ENCODE assay signal across 8 cellular contexts in genomic region chr16:85054948-85055502, GRCh38. TPM values are rescaled to one million over a fixed set of nuclear protein-coding genes. Genes with fewer than 3 reads are reported as not detected.
DNase-seq lines count a peak whose midpoint lies in the region; ATAC-seq and TF ChIP-seq lines count a peak whose summit lies in the region.

No MANE protein-coding gene starts in this region.

- H3K18ac ChIP-seq in IMR-90 (ENCODE audit: low read depth, low read length): no peak overlapping the region

- in situ Hi-C loops in IMR-90 (cut with MboI; ENCODE audit: low sequenced_read_pairs) (no loop called here), G401 (cut with HindIII; ENCODE audit: low sequenced_read_pairs) (loop anchor here (5.0 kb wide), 1 partner anchor 43 kb away; the partner anchor contains the start of gene ZDHHC7)

- no peak overlapping the region; the same call in 1 of the 2 replicates for H4K5ac ChIP-seq in IMR-90 (ENCODE audit: low read depth, low read length)

- H3K4me3 ChIP-seq in IMR-90 (ENCODE audit: insufficient read depth, low read depth, low read length) (peak overlapping the region; percentile 29), left ventricle myocardium inferior (peak overlapping the region; percentile 49), aorta (ENCODE audit: low read length in 2 of 2) (no peak overlapping the region)

- DNase-seq in IMR-90 (no peak), left ventricle myocardium inferior (no peak), NCI-H128 (lab: John Stamatoyannopoulos, UW; ENCODE audit: unreplicated experiment) (no peak), G401 (ENCODE audit: low spot score) (no peak), aorta (no peak), DMS114 treated with DMSO at 0.1 percent for 48 hours (lab: John Stamatoyannopoulos, UW; ENCODE audit: unreplicated experiment) (no peak)
- no peak for DNase-seq in activated T-helper 1 cell treated with anti-CD3 and anti-CD28 coated beads, Interleukin-12 subunit alpha, Interleukin-12 subunit beta, Interleukin-2, Interleukin-4 antibody, amounts not matched to agents 30 ng/mL and 10 ng/mL and 1 ng/mL, durations not matched to agents 14 hours and 24 hours and 36 hours (ENCODE audit: low spot score)
- DNase-seq in stimulated activated effector memory CD8-positive, alpha-beta T cell treated with anti-CD3 and anti-CD28 coated beads, Interleukin-12 subunit alpha, Interleukin-12 subunit beta, amount 100 ng/mL, for 72 hours (ENCODE audit: low spot score in 2 of 2): no peak

- 0 out of 2 replicates have a peak overlapping the region, but pooled peaks have one; percentile 8 for H2BK20ac ChIP-seq in IMR-90 (ENCODE audit: low read depth, low read length)

- H3K4ac ChIP-seq in IMR-90 (ENCODE audit: low read depth, low read length): peak overlapping the region; percentile 59

- H4K20me1 ChIP-seq in IMR-90 (ENCODE audit: insufficient read depth, low read length): peaks cover 23% of the 10 kb centered on the region

- H4K91ac ChIP-seq in IMR-90 (ENCODE audit: insufficient read depth, low read depth, low read length): no peak overlapping the region

- no peak for TF ChIP-seq CTCF in IMR-90 (conservative IDR thresholded peaks at IDR 0.05; ENCODE audit: low read depth, low read length)
- TF ChIP-seq CTCF in left ventricle myocardium inferior (IDR thresholded peaks at IDR 0.05; ENCODE audit: borderline replicate concordance): no peak

- no peak overlapping the region for H3K56ac ChIP-seq in IMR-90 (ENCODE audit: extremely low read depth, insufficient read depth, low read length)

- H3K27ac Mint-ChIP-seq in activated T-helper 1 cell treated with anti-CD3 and anti-CD28 coated beads, Interleukin-12 subunit alpha, Interleukin-12 subunit beta, Interleukin-2, Interleukin-4 antibody, amounts not matched to agents 30 ng/mL and 10 ng/mL and 1 ng/mL, durations not matched to agents 14 hours and 24 hours and 36 hours: peak overlapping the region; percentile 84
- peak overlapping the region; percentile 70 for H3K27ac Mint-ChIP-seq in stimulated activated effector memory CD8-positive, alpha-beta T cell treated with anti-CD3 and anti-CD28 coated beads, Interleukin-12 subunit alpha, Interleukin-12 subunit beta, amount 100 ng/mL, for 72 hours

- POLR2A ChIA-PET in IMR-90 (lab: Charles Lee; ENCODE audit: unreplicated experiment): no interaction called here

- H3K23ac ChIP-seq in IMR-90 (ENCODE audit: low read depth, low read length): peak overlapping the region; percentile 66

- H2AK9ac ChIP-seq in IMR-90 (replicated peaks; ENCODE audit: low read depth, low read length, poor library complexity): peak overlapping the region; percentile 66

- no peak for TF ChIP-seq POLR2A in IMR-90 (IDR thresholded peaks at IDR 0.05; ENCODE audit: low read depth, low read length)

- no peak for TF ChIP-seq RAD21 in IMR-90 (IDR thresholded peaks at IDR 0.05; ENCODE audit: low read length)

- peaks cover 6% of the 10 kb centered on the region for H3K36me3 Mint-ChIP-seq in activated T-helper 1 cell treated with anti-CD3 and anti-CD28 coated beads, Interleukin-12 subunit alpha, Interleukin-12 subunit beta, Interleukin-2, Interleukin-4 antibody, amounts not matched to agents 30 ng/mL and 10 ng/mL and 1 ng/mL, durations not matched to agents 14 hours and 24 hours and 36 hours (ENCODE audit: low read depth)
- peaks cover 12% of the 10 kb centered on the region for H3K36me3 Mint-ChIP-seq in stimulated activated effector memory CD8-positive, alpha-beta T cell treated with anti-CD3 and anti-CD28 coated beads, Interleukin-12 subunit alpha, Interleukin-12 subunit beta, amount 100 ng/mL, for 72 hours

- dilution Hi-C loops in IMR-90 (cut with HindIII; ENCODE audit: low sequenced_read_pairs, unreplicated experiment): no loop called here

- H3K4me1 ChIP-seq in IMR-90 (ENCODE audit: control insufficient read depth, insufficient read depth, low read length) (peaks cover 10% of the 10 kb centered on the region), left ventricle myocardium inferior (peaks cover 49% of the 10 kb centered on the region), aorta (ENCODE audit: control insufficient read depth in 1 of 2, insufficient read depth in 2 of 2, low read length in 2 of 2) (no peaks in the 10 kb centered on the region)

- no peaks in the 10 kb centered on the region for H3K9me3 ChIP-seq in IMR-90 (ENCODE audit: control insufficient read depth, insufficient read depth, low read length)
- H3K9me3 ChIP-seq in left ventricle myocardium inferior (replicated peaks): no peaks in the 10 kb centered on the region
- no peaks in the 10 kb centered on the region for H3K9me3 ChIP-seq in aorta (ENCODE audit: control insufficient read depth, low read length)

- H3K27ac ChIP-seq in IMR-90 (ENCODE audit: insufficient read depth, low read length) (peak overlapping the region; percentile 53; the same call in 1 of the 2 replicates), left ventricle myocardium inferior (replicated peaks) (peak overlapping the region; percentile 73), aorta (ENCODE audit: low read depth in 1 of 2, low read length in 2 of 2) (no peak overlapping the region)

- WGBS in IMR-90 (ENCODE audit: extremely low coverage in 2 of 2, insufficient read length in 1 of 2), 2 experiments: 80% methylated on average over 1 of the region's 6 CpGs; no CpG with 5 or more reads in 1 of the 2 experiments
- WGBS in aorta, 2 donors: 74 to 75% methylated on average over 6 of the region's 6 CpGs

- H3K4me3 Mint-ChIP-seq in activated T-helper 1 cell treated with anti-CD3 and anti-CD28 coated beads, Interleukin-12 subunit alpha, Interleukin-12 subunit beta, Interleukin-2, Interleukin-4 antibody, amounts not matched to agents 30 ng/mL and 10 ng/mL and 1 ng/mL, durations not matched to agents 14 hours and 24 hours and 36 hours: peak overlapping the region; percentile 60
- H3K4me3 Mint-ChIP-seq in stimulated activated effector memory CD8-positive, alpha-beta T cell treated with anti-CD3 and anti-CD28 coated beads, Interleukin-12 subunit alpha, Interleukin-12 subunit beta, amount 100 ng/mL, for 72 hours: peak overlapping the region; percentile 64

- H3K4me2 ChIP-seq in IMR-90 (ENCODE audit: low read depth, low read length): peak overlapping the region; percentile 91

- no peaks in the 10 kb centered on the region for H3K9me3 Mint-ChIP-seq in activated T-helper 1 cell treated with anti-CD3 and anti-CD28 coated beads, Interleukin-12 subunit alpha, Interleukin-12 subunit beta, Interleukin-2, Interleukin-4 antibody, amounts not matched to agents 30 ng/mL and 10 ng/mL and 1 ng/mL, durations not matched to agents 14 hours and 24 hours and 36 hours
- no peaks in the 10 kb centered on the region for H3K9me3 Mint-ChIP-seq in stimulated activated effector memory CD8-positive, alpha-beta T cell treated with anti-CD3 and anti-CD28 coated beads, Interleukin-12 subunit alpha, Interleukin-12 subunit beta, amount 100 ng/mL, for 72 hours

- H3K4me1 Mint-ChIP-seq in activated T-helper 1 cell treated with anti-CD3 and anti-CD28 coated beads, Interleukin-12 subunit alpha, Interleukin-12 subunit beta, Interleukin-2, Interleukin-4 antibody, amounts not matched to agents 30 ng/mL and 10 ng/mL and 1 ng/mL, durations not matched to agents 14 hours and 24 hours and 36 hours (ENCODE audit: low read depth): peaks cover 34% of the 10 kb centered on the region
- H3K4me1 Mint-ChIP-seq in stimulated activated effector memory CD8-positive, alpha-beta T cell treated with anti-CD3 and anti-CD28 coated beads, Interleukin-12 subunit alpha, Interleukin-12 subunit beta, amount 100 ng/mL, for 72 hours: peaks cover 30% of the 10 kb centered on the region

- H3K27me3 Mint-ChIP-seq in activated T-helper 1 cell treated with anti-CD3 and anti-CD28 coated beads, Interleukin-12 subunit alpha, Interleukin-12 subunit beta, Interleukin-2, Interleukin-4 antibody, amounts not matched to agents 30 ng/mL and 10 ng/mL and 1 ng/mL, durations not matched to agents 14 hours and 24 hours and 36 hours (ENCODE audit: insufficient read depth): peaks cover 10% of the 10 kb centered on the region

- peaks cover 3% of the 10 kb centered on the region for H3K9me1 ChIP-seq in IMR-90 (ENCODE audit: insufficient read depth, low read length)

- no peak for ATAC-seq in IMR-90 (ENCODE audit: low read depth)
- ATAC-seq in stimulated activated effector memory CD8-positive, alpha-beta T cell treated with anti-CD3 and anti-CD28 coated beads, Interleukin-12 subunit alpha, Interleukin-12 subunit beta, amount 100 ng/mL, for 72 hours: no peak
- ATAC-seq in aorta (ENCODE audit: low FRiP score): no peak

- peak overlapping the region; percentile 63 for H2BK5ac ChIP-seq in IMR-90 (ENCODE audit: low read depth, low read length, poor library complexity, severe bottlenecking)

- H2BK120ac ChIP-seq in IMR-90 (ENCODE audit: low read depth, low read length): 0 out of 2 replicates have a peak overlapping the region, but pooled peaks have one; percentile 9

- H3K27me3 ChIP-seq in IMR-90 (ENCODE audit: control insufficient read depth, insufficient read depth, low read length) (no peaks in the 10 kb centered on the region), left ventricle myocardium inferior (ENCODE audit: low read depth) (no peaks in the 10 kb centered on the region), aorta (ENCODE audit: control insufficient read depth in 1 of 2, insufficient read depth in 2 of 2, low read length in 1 of 2) (no peaks in the 10 kb centered on the region)

- peak overlapping the region in 1 of 2 experiments; percentile 77; a peak in 1 of 4 replicates for H4K8ac ChIP-seq in IMR-90 (ENCODE audit: low read depth in 2 of 2, low read length in 2 of 2)

- H2AFZ ChIP-seq in IMR-90 (replicated peaks; ENCODE audit: low read length, poor library complexity): peak overlapping the region; percentile 83

- H3K36me3 ChIP-seq in IMR-90 (ENCODE audit: control insufficient read depth, insufficient read depth, low read length) (no peaks in the 10 kb centered on the region), left ventricle myocardium inferior (no peaks in the 10 kb centered on the region), aorta (ENCODE audit: control insufficient read depth in 1 of 2, insufficient read depth in 2 of 2, low read length in 1 of 2) (no peaks in the 10 kb centered on the region)

- intact Hi-C loops in IMR-90 (cut with micrococcal nuclease) (no loop called here), left ventricle myocardium inferior (cut with micrococcal nuclease) (no loop called here), aorta (cut with DNase I) (no loop called here)
- intact Hi-C loops in activated T-helper 1 cell treated with anti-CD3 and anti-CD28 coated beads, Interleukin-12 subunit alpha, Interleukin-12 subunit beta, Interleukin-2, Interleukin-4 antibody, amounts not matched to agents 30 ng/mL and 10 ng/mL and 1 ng/mL, durations not matched to agents 14 hours and 24 hours and 36 hours (cut with micrococcal nuclease): loop anchor here (1.0 to 10.0 kb wide), 6 partner anchors 26 to 882 kb away; partner anchors contain the start of gene ZDHHC7

- CTCF ChIA-PET in IMR-90 (lab: Yijun Ruan, JAX): no interaction called here

- peaks cover 9 to 31% of the 10 kb centered on the region in 2 experiments; a peak in 3 of 4 replicates for H3K79me1 ChIP-seq in IMR-90 (ENCODE audit: low read depth in 1 of 2, low read length in 2 of 2)

- H2BK15ac ChIP-seq in IMR-90 (ENCODE audit: low read depth, low read length): no peak overlapping the region

- peak overlapping the region; percentile 61; the same call in 1 of the 2 replicates for H3K14ac ChIP-seq in IMR-90 (replicated peaks; ENCODE audit: low read depth, low read length)

- peak overlapping the region; percentile 43; the same call in 1 of the 2 replicates for H2AK5ac ChIP-seq in IMR-90 (ENCODE audit: low read depth, low read length)

- H3K9ac ChIP-seq in IMR-90 (ENCODE audit: low read depth, low read length): peak overlapping the region; percentile 12; the same call in 1 of the 2 replicates

- no TSS peak for BruUV-seq in IMR-90 (replicated peaks; lab: Mats Ljungman, UMichigan)

RNA-seq across cellular contexts. Expression of gene KIAA0513, which starts 27.4 kb away (rescaled TPM):
- total RNA-seq in IMR-90 (2012; rRNA removed) (9.5 and 10.3 TPM in 2 replicates), left ventricle myocardium inferior (10.0 TPM), aorta (10 to 100 TPM; 15.1 to 17.7 TPM)
- polyA plus RNA-seq in IMR-90 (2012; rRNA removed) (9.5 and 11.4 TPM in 2 replicates), aorta (1 to 10 TPM; 3.4 to 5.5 TPM)
- 5.7 and 7.2 TPM in 2 replicates for polyA plus RNA-seq in IMR-90 (2012; cell fraction: cytosol; rRNA removed)
- 10.8 and 15.5 TPM in 2 replicates for polyA plus RNA-seq in IMR-90 (2012; cell fraction: nucleus; rRNA removed; ENCODE audit: low replicate concordance)
- 12.6 and 12.9 TPM in 2 replicates for total RNA-seq in activated T-helper 1 cell treated with anti-CD3 and anti-CD28 coated beads, Interleukin-12 subunit alpha, Interleukin-12 subunit beta, Interleukin-2, Interleukin-4 antibody, amounts not matched to agents 30 ng/mL and 10 ng/mL and 1 ng/mL, durations not matched to agents 14 hours and 24 hours and 36 hours
- total RNA-seq in G401 (2014; rRNA removed; shearing (Covaris generic)): 5.5 and 10.5 TPM in 2 replicates

RNA-seq across cellular contexts. Expression of gene ZDHHC7, which starts 43.7 kb away (rescaled TPM):
- total RNA-seq in IMR-90 (2012; rRNA removed) (80.1 and 81.1 TPM in 2 replicates), left ventricle myocardium inferior (36.8 TPM), aorta (10 to 100 TPM; 35.9 to 57.0 TPM)
- polyA plus RNA-seq in IMR-90 (2012; rRNA removed) (97.1 and 104 TPM in 2 replicates), aorta (10 to 100 TPM; 11.4 to 36.3 TPM)
- polyA plus RNA-seq in IMR-90 (2012; cell fraction: cytosol; rRNA removed): 86.7 and 88.8 TPM in 2 replicates
- 63.2 and 114 TPM in 2 replicates for polyA plus RNA-seq in IMR-90 (2012; cell fraction: nucleus; rRNA removed; ENCODE audit: low replicate concordance)
- 29.0 and 30.6 TPM in 2 replicates for total RNA-seq in activated T-helper 1 cell treated with anti-CD3 and anti-CD28 coated beads, Interleukin-12 subunit alpha, Interleukin-12 subunit beta, Interleukin-2, Interleukin-4 antibody, amounts not matched to agents 30 ng/mL and 10 ng/mL and 1 ng/mL, durations not matched to agents 14 hours and 24 hours and 36 hours
- total RNA-seq in G401 (2014; rRNA removed; shearing (Covaris generic)): 32.9 and 46.2 TPM in 2 replicates

RNA-seq across cellular contexts. Expression of gene CIBAR2, which starts 57.2 kb away (rescaled TPM):
- total RNA-seq in IMR-90 (2012; rRNA removed) (0.18 TPM in 1 of 2 replicates, not detected in the other), left ventricle myocardium inferior (not detected), aorta (under 1 TPM in 1 of 2 donors, not detected in 1; 0.57 TPM)
- polyA plus RNA-seq in IMR-90 (2012; rRNA removed) (0.16 and 0.24 TPM in 2 replicates), aorta (not detected)
- polyA plus RNA-seq in IMR-90 (2012; cell fraction: cytosol; rRNA removed): not detected in 2 replicates
- 2.0 and 3.7 TPM in 2 replicates for polyA plus RNA-seq in IMR-90 (2012; cell fraction: nucleus; rRNA removed; ENCODE audit: low replicate concordance)
- not detected in 2 replicates for total RNA-seq in activated T-helper 1 cell treated with anti-CD3 and anti-CD28 coated beads, Interleukin-12 subunit alpha, Interleukin-12 subunit beta, Interleukin-2, Interleukin-4 antibody, amounts not matched to agents 30 ng/mL and 10 ng/mL and 1 ng/mL, durations not matched to agents 14 hours and 24 hours and 36 hours
- 0.37 and 0.51 TPM in 2 replicates for total RNA-seq in G401 (2014; rRNA removed; shearing (Covaris generic))

Comparison
In these comparisons a context has a peak if more than half of its experiments do, and no peak if none do; other contexts are left out.
1. H3K27ac ChIP-seq: peak in IMR-90 (single experiment) and left ventricle myocardium inferior (single experiment); none in aorta (0 of 2).
2. H3K4me3 ChIP-seq: peak in IMR-90 (single experiment) and left ventricle myocardium inferior (single experiment); none in aorta (0 of 2).